Comparison of ENCODE assay signal across 19 cellular contexts in the genomic region with DNA sequence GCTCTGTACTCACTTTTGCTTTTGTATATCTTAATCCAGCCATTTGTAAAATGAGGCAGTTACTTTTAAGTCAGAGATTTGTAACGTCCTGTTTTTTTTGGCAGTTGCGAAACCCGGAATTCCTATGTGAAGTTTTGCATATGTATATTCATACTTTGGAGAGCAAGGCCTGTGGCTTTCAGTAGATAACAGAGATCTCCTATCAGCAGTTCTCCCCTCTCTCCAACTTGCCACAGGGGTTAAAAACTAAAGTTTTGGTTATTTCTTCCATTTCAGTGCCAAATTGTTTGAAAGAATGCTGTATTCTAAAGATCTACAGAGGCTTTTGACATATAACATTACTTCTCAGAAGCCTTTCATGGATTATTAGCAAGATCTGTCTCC.
DNase-seq lines count a peak whose midpoint lies in the region; ATAC-seq, FAIRE-seq and TF ChIP-seq lines count a peak whose summit lies in the region.
"Had no signal": no experiment of that assay in that cellular context is flagged by ENCODE, and none has a peak within 500 bp of the region (broad histone marks: within the 10 kb centered on the region; RNA-seq: fewer than 3 reads in every experiment).

No MANE protein-coding gene starts in this region.

- H3K36me3 ChIP-seq in A673 (ENCODE audit: insufficient read depth, low read length, poor library complexity, severe bottlenecking): no peaks in the 10 kb centered on the region
- H3K36me3 ChIP-seq: ovary had no signal

- BruUV-seq in A673 (replicated peaks; lab: Mats Ljungman, UMichigan): no TSS peak

- POLR2A ChIA-PET in A673 (lab: Charles Lee; ENCODE audit: low non-redundant PET): no interaction called here

- H3K27ac ChIP-seq in A673 (ENCODE audit: low read depth, low read length, poor library complexity, severe bottlenecking): peak overlapping the region; percentile 72
- H3K27ac ChIP-seq in dorsolateral prefrontal cortex: no peak overlapping the region
- H3K27ac ChIP-seq: A549, coronary artery, HL-60, ovary, testis had no signal

- intact Hi-C loops in A673 (cut with micrococcal nuclease; ENCODE audit: unreplicated experiment) (no loop called here), dorsolateral prefrontal cortex (cut with DNase I) (no loop called here)

- TF ChIP-seq POLR2A in GM12891 (IDR thresholded peaks at IDR 0.05; ENCODE audit: low read depth, low read length): no peak

- no peak for TF ChIP-seq CTCF in A673 (conservative IDR thresholded peaks at IDR 0.05; ENCODE audit: low read depth, low read length)
- TF ChIP-seq CTCF in astrocyte of the cerebellum (IDR thresholded peaks at IDR 0.05; ENCODE audit: low read depth, low read length, missing control alignments): no peak
- no peak for TF ChIP-seq CTCF in foreskin fibroblast (IDR thresholded peaks at IDR 0.05; ENCODE audit: low read depth, low read length)
- no peak for TF ChIP-seq CTCF in dorsolateral prefrontal cortex (IDR thresholded peaks at IDR 0.05 in 54 of 56, conservative IDR thresholded peaks at IDR 0.05 in 2 of 56; ENCODE audit: low read depth in 1 of 56, partially characterized antibody in 56 of 56)

- ATAC-seq in HG03378 (IDR thresholded peaks at IDR 0.05; ENCODE audit: unreplicated experiment) (no peak), HG02642 (IDR thresholded peaks at IDR 0.05; ENCODE audit: poor library complexity, unreplicated experiment) (no peak)
- ATAC-seq: A549; activated CD4-positive, alpha-beta T cell treated with anti-CD3 and anti-CD28 coated beads for 36 hours had no signal

- TF ChIP-seq RAD21 in Ishikawa (IDR thresholded peaks at IDR 0.05; ENCODE audit: low read depth): no peak

- CTCF ChIA-PET in A673 (lab: Charles Lee): no interaction called here

- H3K9me3 ChIP-seq in A673 (ENCODE audit: low read depth, low read length, poor library complexity, severe bottlenecking): peaks cover 14% of the 10 kb centered on the region
- H3K9me3 ChIP-seq: ovary, testis had no signal

- in situ Hi-C loops in astrocyte of the cerebellum (cut with HindIII; ENCODE audit: low sequenced_read_pairs): no loop called here

- no peak for TF ChIP-seq EP300 in Ishikawa (IDR thresholded peaks at IDR 0.05; ENCODE audit: borderline replicate concordance)

- H3K27me3 ChIP-seq in A673 (replicated peaks; ENCODE audit: insufficient read depth, low read depth, low read length, poor library complexity) (no peaks in the 10 kb centered on the region), dorsolateral prefrontal cortex (no peaks in the 10 kb centered on the region)
- H3K27me3 ChIP-seq: ovary, testis had no signal

- H3K4me1 ChIP-seq in A673 (ENCODE audit: insufficient read depth, low read length, poor library complexity, severe bottlenecking): peaks cover 40% of the 10 kb centered on the region

- FAIRE-seq in GM12891 (lab: Jason Lieb, UNC): no peak
- FAIRE-seq: A549 had no signal

- H3K4me3 ChIP-seq in A673 (ENCODE audit: low read depth, low read length, poor library complexity, severe bottlenecking) (no peak overlapping the region), astrocyte of the cerebellum (ENCODE audit: low read depth, low read length) (no peak overlapping the region), foreskin fibroblast (ENCODE audit: low read depth in 1 of 2, low read length in 2 of 2) (no peak overlapping the region), dorsolateral prefrontal cortex (no peak overlapping the region)
- H3K4me3 ChIP-seq: A549, coronary artery, ovary, testis had no signal

- DNase-seq in A673 (ENCODE audit: low spot score) (peak; percentile 63), astrocyte of the cerebellum (ENCODE audit: low read depth) (peak; percentile 50), foreskin fibroblast (peak; percentile 58 to 82), dorsolateral prefrontal cortex (no peak), GM12891 (ENCODE audit: insufficient read length, low spot score) (no peak)
- DNase-seq: activated CD4-positive, alpha-beta T cell treated with anti-CD3 and anti-CD28 coated beads for 36 hours; activated naive CD8-positive, alpha-beta T cell treated with anti-CD3 and anti-CD28 coated beads, Interleukin-2, amount 10 ng/mL, durations not matched to agents 7 days and 5 days; H7; NCI-H1105; NCI-H446; ovary; stimulated activated CD4-positive, alpha-beta T cell treated with anti-CD3 and anti-CD28 coated beads, Interleukin-15, amount 100 ng/mL, for 24 hours; testis had no signal

TF ChIP-seq in Ishikawa, 13 proteins besides CTCF, POLR2A, EP300 and RAD21:
- TF ChIP-seq YY1 (IDR thresholded peaks at IDR 0.05; ENCODE audit: low read depth) (no peak), CREB1 (IDR thresholded peaks at IDR 0.05; ENCODE audit: low read depth) (no peak), CEBPB (IDR thresholded peaks at IDR 0.05) (0 out of 2 replicates have a peak, but pooled peaks have one; percentile 16)

TF ChIP-seq in GM12891, 5 proteins besides CTCF, POLR2A, EP300 and RAD21:
- TF ChIP-seq TAF1 (IDR thresholded peaks at IDR 0.05; ENCODE audit: low read depth, low read length) (no peak), POLR2AphosphoS5 (IDR thresholded peaks at IDR 0.05; ENCODE audit: low read depth, low read length) (no peak), SPI1 (IDR thresholded peaks at IDR 0.05; ENCODE audit: low read depth, low read length) (no peak), POU2F2 (IDR thresholded peaks at IDR 0.05; ENCODE audit: low read depth, low read length) (no peak), PAX5 (IDR thresholded peaks at IDR 0.05; ENCODE audit: insufficient read depth, low read length, severe bottlenecking) (no peak)

Comparison
In these comparisons a context has a peak if more than half of its experiments do, and no peak if none do; other contexts are left out.
1. DNase-seq: peak in A673 (single experiment), astrocyte of the cerebellum (single experiment) and foreskin fibroblast (2 of 2); none in dorsolateral prefrontal cortex (0 of 10) and GM12891 (single experiment).